In genomic region chr11:41788177-41788576, GRCh38 we compare ENCODE assay signal across 28 cellular contexts.
"Had no signal": no experiment of that assay in that cellular context is flagged by ENCODE, and none has a peak within 500 bp of the region (broad histone marks: within the 10 kb centered on the region; RNA-seq: fewer than 3 reads in every experiment).

No MANE protein-coding gene starts in this region.

- H3K4me2 ChIP-seq: hepatocyte had no signal

- H3K9me3 ChIP-seq: colonic mucosa, esophagus muscularis mucosa, gastrocnemius medialis had no signal

- DNase-seq: colonic mucosa; cortex of kidney; dermis blood vessel endothelial cell; dorsolateral prefrontal cortex; effector CD4-positive, alpha-beta T cell; effector CD8-positive, alpha-beta T cell; effector memory CD4-positive, alpha-beta T cell; effector memory CD8-positive, alpha-beta T cell; endodermal cell; erythroblast; esophagus squamous epithelium; foreskin fibroblast; foreskin keratinocyte; foreskin melanocyte; gastrocnemius medialis; glutamatergic neuron; head of caudate nucleus; heart left ventricle had no signal

- ATAC-seq: effector memory CD8-positive, alpha-beta T cell; esophagus mucosa; foreskin keratinocyte; gastrocnemius medialis; gastroesophageal sphincter; heart left ventricle; heart right ventricle had no signal

- H3K36me3 ChIP-seq: colonic mucosa, esophagus muscularis mucosa, esophagus squamous epithelium, gastrocnemius medialis, gastroesophageal sphincter, heart left ventricle, heart right ventricle had no signal

- FAIRE-seq: endometrium, endothelial cell of umbilical vein, frontal cortex had no signal

- H3K4me3 ChIP-seq: colonic mucosa, coronary artery, dorsolateral prefrontal cortex, esophagus muscularis mucosa, esophagus squamous epithelium, gastrocnemius medialis, gastroesophageal sphincter, heart left ventricle, heart right ventricle, hepatocyte had no signal

- H3K27me3 ChIP-seq: colonic mucosa, dorsolateral prefrontal cortex, esophagus muscularis mucosa, esophagus squamous epithelium, foreskin keratinocyte, gastrocnemius medialis, gastroesophageal sphincter, heart left ventricle, heart right ventricle, hepatocyte had no signal

- H3K27ac ChIP-seq: colonic mucosa, coronary artery, dorsolateral prefrontal cortex, epithelial cell of prostate, esophagus muscularis mucosa, esophagus squamous epithelium, foreskin keratinocyte, gastrocnemius medialis, gastroesophageal sphincter, heart left ventricle, heart right ventricle, hepatocyte had no signal

- H2AFZ ChIP-seq: hepatocyte had no signal

- H3K79me2 ChIP-seq: hepatocyte had no signal

- H3K4me1 ChIP-seq: colonic mucosa, esophagus muscularis mucosa, esophagus squamous epithelium, gastrocnemius medialis, gastroesophageal sphincter, heart left ventricle, heart right ventricle had no signal
